Comparison of ENCODE assay signal across 22 cellular contexts in genomic region chr15:51303462-51303861, GRCh38. TPM values are rescaled to one million over a fixed set of nuclear protein-coding genes. Genes with fewer than 3 reads are reported as not detected.
"Had no signal": no experiment of that assay in that cellular context is flagged by ENCODE, and none has a peak within 500 bp of the region (broad histone marks: within the 10 kb centered on the region; RNA-seq: fewer than 3 reads in every experiment).

No MANE protein-coding gene starts in this region.

- H3K36me3 ChIP-seq: ascending aorta, breast epithelium, heart left ventricle, prostate gland had no signal

- H3K27ac ChIP-seq: ascending aorta, breast epithelium, heart left ventricle, prostate gland, skin epidermis had no signal

- ATAC-seq: activated naive CD8-positive, alpha-beta T cell treated with anti-CD3 and anti-CD28 coated beads, Interleukin-2, amount 50 U/mL, for 24 hours; activated T-helper 17 cell treated with anti-CD3 and anti-CD28 coated beads, Interleukin-2, amount 50 U/mL, for 72 hours; heart left ventricle; left colon; right cardiac atrium had no signal

- H3K4me1 ChIP-seq: ascending aorta, breast epithelium, prostate gland had no signal

- H3K9me3 ChIP-seq: ascending aorta, breast epithelium, heart left ventricle, prostate gland had no signal

- H3K27me3 ChIP-seq: ascending aorta, heart left ventricle had no signal

- H3K4me3 ChIP-seq: ascending aorta, breast epithelium, heart left ventricle, lung, prostate gland, skin epidermis had no signal

- DNase-seq: activated CD4-positive, alpha-beta T cell treated with anti-CD3 and anti-CD28 coated beads for 1 hour; activated CD4-positive, alpha-beta T cell treated with anti-CD3 and anti-CD28 coated beads, Interleukin-2, amount 50 U/mL, for 48 hours; activated naive CD4-positive, alpha-beta T cell treated with anti-CD3 and anti-CD28 coated beads for 36 hours; activated naive CD8-positive, alpha-beta T cell treated with anti-CD3 and anti-CD28 coated beads, Interleukin-2, amount 50 U/mL, for 24 hours; heart left ventricle; left colon; midbrain; right cardiac atrium; stimulated activated CD4-positive, alpha-beta T cell treated with anti-CD3 and anti-CD28 coated beads, Interleukin-15, amount 100 ng/mL, for 24 hours; stimulated activated CD4-positive, alpha-beta T cell treated with anti-CD3 and anti-CD28 coated beads, Interleukin-4, amount 100 ng/mL, for 1 hour; stimulated activated naive CD4-positive, alpha-beta T cell treated with Interleukin-2 at 50 U/mL for 16 hours; substantia nigra; trophoblast cell had no signal

RNA-seq across cellular contexts. Expression of gene CYP19A1, which starts 34.9 kb away (rescaled TPM):
- total RNA-seq: activated naive CD4-positive, alpha-beta T cell treated with anti-CD3 and anti-CD28 coated beads for 36 hours; dermis microvascular lymphatic vessel endothelial cell; epithelial cell of proximal tubule had no signal
- polyA plus RNA-seq: neural cell had no signal

RNA-seq across cellular contexts. Expression of gene GLDN, which starts 38.0 kb away (rescaled TPM):
- total RNA-seq: activated naive CD4-positive, alpha-beta T cell treated with anti-CD3 and anti-CD28 coated beads for 36 hours; activated T-helper 17 cell treated with anti-CD3 and anti-CD28 coated beads, Interleukin-2, amount 50 U/mL, for 72 hours; dermis microvascular lymphatic vessel endothelial cell; epithelial cell of proximal tubule had no signal
